Comparison of ENCODE assay signal across 8 cellular contexts in the genomic region with DNA sequence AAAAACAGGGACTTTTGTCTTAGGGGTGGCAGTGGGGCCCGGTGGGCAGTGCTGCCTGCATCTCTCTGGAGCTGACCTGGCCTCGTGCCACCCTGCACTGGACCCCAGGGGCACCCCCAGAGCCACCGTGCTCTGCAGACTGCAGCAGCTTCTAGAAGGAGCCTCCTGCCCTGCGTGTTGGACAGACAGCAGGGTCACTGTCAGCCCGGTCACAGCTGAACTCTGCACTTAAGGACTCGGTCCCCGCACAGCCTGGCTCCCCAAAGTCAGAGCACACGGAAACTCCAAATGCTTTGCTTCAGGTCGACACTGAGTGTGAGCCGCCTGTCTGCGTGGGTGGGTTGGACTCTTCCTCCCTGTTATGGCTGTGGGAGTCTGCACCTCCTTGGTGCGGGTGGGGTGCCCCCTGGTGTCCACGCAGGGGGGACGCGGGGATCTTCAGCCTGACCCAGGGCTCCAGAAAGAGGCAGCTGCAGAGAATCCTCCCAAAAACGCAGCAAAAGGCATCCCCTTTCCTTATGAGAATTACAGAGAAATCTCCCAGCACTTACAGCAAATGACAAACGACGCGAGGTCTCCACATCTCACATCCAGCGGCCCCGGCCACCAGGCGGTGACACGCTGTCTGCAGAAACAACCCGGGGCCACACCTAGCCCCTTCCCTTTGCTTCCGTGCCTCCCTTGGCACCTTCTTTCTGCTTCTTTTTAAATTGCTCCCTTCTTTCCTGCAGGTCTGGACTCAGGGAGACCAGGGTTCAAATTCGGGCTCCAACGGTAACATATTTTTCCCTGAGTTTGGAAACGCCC. TPM values are rescaled to one million over a fixed set of nuclear protein-coding genes. Genes with fewer than 3 reads are reported as not detected.
DNase-seq lines count a peak whose midpoint lies in the region; ATAC-seq, FAIRE-seq and TF ChIP-seq lines count a peak whose summit lies in the region.

No MANE protein-coding gene starts in this region.

- DNase-seq in A549 (ENCODE audit: low read depth in 1 of 2, low spot score in 1 of 2) (peak; percentile 52 to 66), H7 (peak; percentile 91), UCSD-AML1 (lab: John Stamatoyannopoulos, UW; ENCODE audit: unreplicated experiment) (peak; percentile 24), heart left ventricle (peak in 4 of 5 donors; percentile 55 to 69 (median 60)), retina (peak; percentile 86)
- DNase-seq in CD4-positive, alpha-beta T cell: no peak

- H3K27me3 Mint-ChIP-seq in CD4-positive, alpha-beta T cell: peaks cover 23% of the 10 kb centered on the region

- TF ChIP-seq CTCF in A549 (IDR thresholded peaks at IDR 0.05) (peak; percentile 70), heart left ventricle (IDR thresholded peaks at IDR 0.05) (peak; percentile 50 to 75 (median 66))
- no peak for TF ChIP-seq CTCF in CD4-positive, alpha-beta T cell (IDR thresholded peaks at IDR 0.05)

- TF ChIP-seq POLR2A in A549 (IDR thresholded peaks at IDR 0.05; ENCODE audit: low read length): no peak
- no peak for TF ChIP-seq POLR2A in heart left ventricle (IDR thresholded peaks at IDR 0.05)

- H3K36me3 Mint-ChIP-seq in CD4-positive, alpha-beta T cell (ENCODE audit: low read depth): no peaks in the 10 kb centered on the region

- H3K9me3 ChIP-seq in A549 (no peaks in the 10 kb centered on the region; the same call in 2 of the 3 replicates), heart left ventricle (peaks cover 0 to 13% (median 0%) of the 10 kb centered on the region in 12 donors)
- no peaks in the 10 kb centered on the region for H3K9me3 ChIP-seq in CD4-positive, alpha-beta T cell (ENCODE audit: control insufficient read depth, low read length)

- no peak for FAIRE-seq in A549 (lab: Jason Lieb, UNC)

- POLR2A ChIA-PET in A549 (lab: Yijun Ruan, JAX): no interaction called here
- POLR2A ChIA-PET in CD4-positive, alpha-beta T cell (lab: Charles Lee): no interaction called here

- TF ChIP-seq EP300 in A549 (IDR thresholded peaks at IDR 0.05): no peak

- no peak overlapping the region for H3K27ac Mint-ChIP-seq in CD4-positive, alpha-beta T cell

- H3K4me1 Mint-ChIP-seq in CD4-positive, alpha-beta T cell (ENCODE audit: low read depth): no peaks in the 10 kb centered on the region

- H3K27me3 ChIP-seq in H7 (ENCODE audit: control insufficient read depth, insufficient read depth, low read length) (no peaks in the 10 kb centered on the region), heart left ventricle (peaks cover 0 to 19% (median 0%) of the 10 kb centered on the region in 9 donors)
- no peaks in the 10 kb centered on the region for H3K27me3 ChIP-seq in CD4-positive, alpha-beta T cell (ENCODE audit: control insufficient read depth, insufficient read depth, low read length)

- TF ChIP-seq RAD21 in A549 (conservative IDR thresholded peaks at IDR 0.05 in 1 of 2, IDR thresholded peaks at IDR 0.05 in 1 of 2): peak; percentile 86 to 92

- CTCF ChIA-PET in A549 (lab: Yijun Ruan, JAX): interaction anchor here (0.6 to 2.3 kb wide), 25 partner anchors 9 to 301 kb away, joined by 3 to 42 read pairs (median 4); no protein-coding TSS in a partner anchor
- CTCF ChIA-PET in CD4-positive, alpha-beta T cell (lab: Charles Lee): no interaction called here

- H3K4me3 ChIP-seq in A549 (peak overlapping the region; percentile 25; the same call in 2 of the 3 replicates), H7 (ENCODE audit: insufficient read depth, low read depth, low read length) (no peak overlapping the region), heart left ventricle (peak overlapping the region in 3 of 12 donors; percentile 15 to 18 (median 15))

- H3K27ac ChIP-seq in A549: peak overlapping the region; percentile 59 to 84; a peak in 5 of 6 replicates
- H3K27ac ChIP-seq in heart left ventricle: no peak overlapping the region
- no peak overlapping the region for H3K27ac ChIP-seq in CD4-positive, alpha-beta T cell (ENCODE audit: low read depth, low read length)

- intact Hi-C loops in heart left ventricle (cut with DNase I): loop anchor here in 8 of 10 donors (2.0 to 10.0 kb wide), 8 partner anchors 199 to 451 kb away; no protein-coding TSS in a partner anchor
- intact Hi-C loops in CD4-positive, alpha-beta T cell (cut with DNase I, micrococcal nuclease): no loop called here

- peaks cover 2% of the 10 kb centered on the region for H3K9me3 Mint-ChIP-seq in CD4-positive, alpha-beta T cell

- peak; percentile 100 for ATAC-seq in A549
- peak; percentile 78 to 96 (median 90) for ATAC-seq in heart left ventricle
- no peak for ATAC-seq in HG03354 (IDR thresholded peaks at IDR 0.05; ENCODE audit: poor library complexity, severe bottlenecking, unreplicated experiment)
- ATAC-seq in HG02610 (IDR thresholded peaks at IDR 0.05; ENCODE audit: unreplicated experiment): no peak
- no peak for ATAC-seq in CD4-positive, alpha-beta T cell (ENCODE audit: poor library complexity)

- H3K4me1 ChIP-seq in A549: no peaks in the 10 kb centered on the region
- H3K4me1 ChIP-seq in heart left ventricle: peaks cover 0 to 8% (median 0%) of the 10 kb centered on the region in 12 donors

- H3K36me3 ChIP-seq in H7 (replicated peaks; ENCODE audit: control insufficient read depth, insufficient read depth, low read length) (no peaks in the 10 kb centered on the region), heart left ventricle (no peaks in the 10 kb centered on the region)

- no peak overlapping the region for H3K4me3 Mint-ChIP-seq in CD4-positive, alpha-beta T cell

- peak overlapping the region; percentile 71; the same call in 2 of the 3 replicates for H3K4me2 ChIP-seq in A549

- 36% methylated on average over 15 of the region's 28 CpGs for WGBS in A549 (ENCODE audit: missing lambda C conversion rate)
- WGBS in heart left ventricle, 4 donors: 33 to 46% (median 40%) methylated on average over 19 to 28 of the region's 28 CpGs

TF ChIP-seq in A549, 52 proteins besides CTCF, POLR2A, EP300 and RAD21:
- TF ChIP-seq ZFP36 (IDR thresholded peaks at IDR 0.05; ENCODE audit: borderline replicate concordance, partially characterized antibody) (no peak), SMC3 (IDR thresholded peaks at IDR 0.05) (peak; percentile 97)

RNA-seq across cellular contexts. Expression of a gene that starts 36.3 kb away (rescaled TPM):
- 0.63 and 0.97 TPM in 2 replicates for polyA plus RNA-seq in A549 (2011; rRNA removed)
- polyA plus RNA-seq in A549 (2012; cell fraction: cytosol; rRNA removed): 0.46 and 0.87 TPM in 2 replicates
- polyA plus RNA-seq in A549 (2012; cell fraction: nucleus; rRNA removed): 1.3 and 1.8 TPM in 2 replicates
- 0.85 to 1.5 TPM (median 1.5 TPM) in 3 replicates for polyA plus RNA-seq in A549 (2017; fragmentation: RNase III; extraction: RNeasy Plus Mini Kit Qiagen cat#74134 plus additional on column Dnase treatment)
- 0.78 and 1.3 TPM in 2 replicates for polyA minus RNA-seq in A549 (2011; rRNA and poly(A)+ RNA removed)
- 5.5 and 26.6 TPM in 2 replicates for total RNA-seq in H7 (2014; rRNA removed; shearing (Covaris generic))
- total RNA-seq in heart left ventricle: 1 to 10 TPM in 4 of 9 donors, under 1 TPM in 5; 0.14 to 3.8 (median 0.94) TPM
- polyA plus RNA-seq in heart left ventricle: under 1 TPM; 0.19 to 0.30 TPM
- total RNA-seq in CD4-positive, alpha-beta T cell: not detected

Comparison
In these comparisons a context has a peak if more than half of its experiments do, and no peak if none do; other contexts are left out.
1. ATAC-seq: peak in A549 (2 of 2) and heart left ventricle (4 of 4); none in HG03354 (single experiment), HG02610 (single experiment) and CD4-positive, alpha-beta T cell (single experiment).
2. DNase-seq: peak in A549 (2 of 2), H7 (single experiment), UCSD-AML1 (single experiment), heart left ventricle (4 of 5) and retina (single experiment); none in CD4-positive, alpha-beta T cell (0 of 10).
3. H3K27ac ChIP-seq: peak in A549 (2 of 2); none in heart left ventricle (0 of 12) and CD4-positive, alpha-beta T cell (single experiment).
4. intact Hi-C loops: an anchor here in heart left ventricle (2.0 to 10.0 kb wide); none called in CD4-positive, alpha-beta T cell.